ENCODE assay signal across 22 cellular contexts in genomic region chr3:112569265-112569664, GRCh38. TPM values are rescaled to one million over a fixed set of nuclear protein-coding genes. Genes with fewer than 3 reads are reported as not detected.
DNase-seq lines count a peak whose midpoint lies in the region; ATAC-seq and TF ChIP-seq lines count a peak whose summit lies in the region.
"Had no signal": no experiment of that assay in that cellular context is flagged by ENCODE, and none has a peak within 500 bp of the region (broad histone marks: within the 10 kb centered on the region; RNA-seq: fewer than 3 reads in every experiment).

No MANE protein-coding gene starts in this region.

- intact Hi-C loops in spleen (cut with DNase I; ENCODE audit: low total_unique reads): no loop called here
- intact Hi-C loops in Caco-2 (cut with micrococcal nuclease; ENCODE audit: unreplicated experiment): no loop called here

- H3K27me3 ChIP-seq in SK-N-SH (ENCODE audit: insufficient read depth) (no peaks in the 10 kb centered on the region), Karpas-422 (ENCODE audit: low read length) (no peaks in the 10 kb centered on the region), spleen (replicated peaks in 1 of 7) (no peaks in the 10 kb centered on the region), Caco-2 (replicated peaks; ENCODE audit: control insufficient read depth, insufficient read depth, low read length) (no peaks in the 10 kb centered on the region)
- H3K27me3 ChIP-seq: MG63 had no signal

- no peak overlapping the region for H3K4me3 Mint-ChIP-seq in Caco-2 (ENCODE audit: unreplicated experiment)
- H3K4me3 Mint-ChIP-seq: IgD-negative memory B cell had no signal

- no peaks in the 10 kb centered on the region; the same call in 1 of the 2 replicates for H3K79me2 ChIP-seq in SK-N-SH (ENCODE audit: insufficient read depth)
- H3K79me2 ChIP-seq in Karpas-422 (ENCODE audit: low read length): peaks cover 31% of the 10 kb centered on the region

- DNase-seq in SK-N-SH (no peak), Karpas-422 (no peak), choroid plexus epithelial cell (ENCODE audit: low read depth) (peak; percentile 31), spleen (no peak), Caco-2 (no peak), SKM-1 treated with dmso at 0.1 percent for 144 hours (lab: John Stamatoyannopoulos, UW; ENCODE audit: unreplicated experiment) (no peak)
- DNase-seq: DMS79, MG63, NCI-H1417, NCI-H1694 treated with DMSO at 0.1 percent for 48 hours, NCI-H2081 treated with DMSO at 0.1 percent for 48 hours, NCI-H2171 treated with DMSO at 0.1 percent for 48 hours, NCI-H524 treated with DMSO at 0.1 percent for 48 hours, NCI-H82, SHP77 treated with DMSO at 0.1 percent for 48 hours had no signal

- no peak overlapping the region for H3K27ac Mint-ChIP-seq in Caco-2 (ENCODE audit: unreplicated experiment)
- H3K27ac Mint-ChIP-seq: IgD-negative memory B cell had no signal

- no TSS peak for BruUV-seq in Caco-2 (replicated peaks; lab: Mats Ljungman, UMichigan)

- peaks cover 12% of the 10 kb centered on the region for H3K36me3 Mint-ChIP-seq in Caco-2 (ENCODE audit: insufficient read depth, unreplicated experiment)

- ATAC-seq in SK-N-SH treated with all-trans-retinoic acid at 6 μM for 48 hours (peak; percentile 54), HG03521 (IDR thresholded peaks at IDR 0.05; ENCODE audit: unreplicated experiment) (no peak)

- H3K9me2 ChIP-seq in SK-N-SH: no peaks in the 10 kb centered on the region
- H3K9me2 ChIP-seq in Karpas-422 (replicated peaks; ENCODE audit: insufficient read depth, low read length): no peaks in the 10 kb centered on the region

- H3K4me3 ChIP-seq in SK-N-SH (ENCODE audit: low read depth in 2 of 2, low read length in 1 of 2) (no peak overlapping the region), Karpas-422 (ENCODE audit: low read length) (no peak overlapping the region), choroid plexus epithelial cell (ENCODE audit: low read depth, low read length) (no peak overlapping the region), spleen (no peak overlapping the region), Caco-2 (ENCODE audit: low read depth, low read length) (no peak overlapping the region)
- H3K4me3 ChIP-seq: GM23248, MG63 had no signal

- H3K9ac ChIP-seq in SK-N-SH (no peak overlapping the region), Karpas-422 (ENCODE audit: low read length) (no peak overlapping the region)
- H3K9ac ChIP-seq: GM23248 had no signal

- H3F3A ChIP-seq in SK-N-SH (replicated peaks; ENCODE audit: insufficient read depth): peaks cover 6% of the 10 kb centered on the region

- peaks cover 18% of the 10 kb centered on the region for H3K4me1 Mint-ChIP-seq in Caco-2 (ENCODE audit: low read depth, unreplicated experiment)

- POLR2A ChIA-PET in SK-N-SH (lab: Yijun Ruan, JAX) (no interaction called here), Caco-2 (lab: Charles Lee) (no interaction called here)

- H3K36me3 ChIP-seq in SK-N-SH (replicated peaks in 1 of 2; ENCODE audit: control insufficient read depth in 1 of 2, insufficient read depth in 2 of 2, low read length in 1 of 2) (peaks cover 40 to 53% of the 10 kb centered on the region in 2 experiments), Karpas-422 (ENCODE audit: insufficient read depth, low read length) (peaks cover 52% of the 10 kb centered on the region), spleen (peaks cover 0 to 92% (median 27%) of the 10 kb centered on the region in 6 donors), Caco-2 (ENCODE audit: control insufficient read depth, insufficient read depth, low read length) (no peaks in the 10 kb centered on the region)

- TF ChIP-seq CTCF in SK-N-SH (IDR thresholded peaks at IDR 0.05) (no peak), choroid plexus epithelial cell (conservative IDR thresholded peaks at IDR 0.05; ENCODE audit: low read depth, low read length) (no peak), spleen (IDR thresholded peaks at IDR 0.05 in 8 of 11, conservative IDR thresholded peaks at IDR 0.05 in 3 of 11) (no peak), Caco-2 (IDR thresholded peaks at IDR 0.05; ENCODE audit: insufficient read depth in 1 of 2, low read depth in 1 of 2, low read length in 1 of 2, severe bottlenecking in 1 of 2, unreplicated experiment in 1 of 2) (no peak)

- H2AFZ ChIP-seq in SK-N-SH (ENCODE audit: low read depth) (no peak overlapping the region), Karpas-422 (ENCODE audit: low read length) (no peak overlapping the region)
- H2AFZ ChIP-seq: GM23248 had no signal

- H3K4me2 ChIP-seq in SK-N-SH (no peak overlapping the region), Karpas-422 (ENCODE audit: low read depth, low read length, poor library complexity, severe bottlenecking) (peak overlapping the region; percentile 43)

- H3K9me3 ChIP-seq in SK-N-SH: no peaks in the 10 kb centered on the region
- no peaks in the 10 kb centered on the region for H3K9me3 ChIP-seq in Karpas-422 (ENCODE audit: low read length)
- no peaks in the 10 kb centered on the region for H3K9me3 ChIP-seq in spleen
- H3K9me3 ChIP-seq in Caco-2: no peaks in the 10 kb centered on the region
- H3K9me3 ChIP-seq: MG63 had no signal

- no peak for TF ChIP-seq POLR2A in spleen (IDR thresholded peaks at IDR 0.05)

- CTCF ChIA-PET in SK-N-SH (lab: Yijun Ruan, JAX): interaction anchor here (1.6 to 2.1 kb wide), 3 partner anchors 9 to 276 kb away, joined by 4 to 18 read pairs (median 7); partner anchors contain the start of gene SLC9C1
- CTCF ChIA-PET in Caco-2 (lab: Charles Lee): no interaction called here

- no peaks in the 10 kb centered on the region for H3K4me1 ChIP-seq in SK-N-SH (ENCODE audit: control insufficient read depth in 1 of 2, insufficient read depth in 2 of 2, low read depth in 1 of 2, low read length in 1 of 2)
- H3K4me1 ChIP-seq in Karpas-422 (ENCODE audit: low read length): peaks cover 52% of the 10 kb centered on the region
- H3K4me1 ChIP-seq in spleen: peaks cover 0 to 48% (median 16%) of the 10 kb centered on the region in 6 donors
- H3K4me1 ChIP-seq in Caco-2: no peaks in the 10 kb centered on the region

- H3K27me3 Mint-ChIP-seq in Caco-2 (ENCODE audit: insufficient read depth, unreplicated experiment): no peaks in the 10 kb centered on the region
- H3K27me3 Mint-ChIP-seq: IgD-negative memory B cell had no signal

- 38% methylated on average over 1 of the region's 1 CpG for WGBS in SK-N-SH (ENCODE audit: low lambda C conversion rate)
- WGBS in spleen, 5 donors: 11 to 22% (median 18%) methylated on average over 1 of the region's 1 CpG

- H3K27ac ChIP-seq in SK-N-SH (ENCODE audit: low read depth in 2 of 2, low read length in 1 of 2) (no peak overlapping the region), Karpas-422 (ENCODE audit: low read length) (peak overlapping the region; percentile 55), spleen (peak overlapping the region in 5 of 8 donors; percentile 26 to 57 (median 37))
- H3K27ac ChIP-seq: 22Rv1, C4-2B, GM23248, RWPE1 had no signal

- H3K9me3 Mint-ChIP-seq in Caco-2 (ENCODE audit: unreplicated experiment): no peaks in the 10 kb centered on the region

- no peak for TF ChIP-seq RAD21 in SK-N-SH (IDR thresholded peaks at IDR 0.05; ENCODE audit: low read length)

- no peaks in the 10 kb centered on the region for H4K20me1 ChIP-seq in SK-N-SH (ENCODE audit: insufficient read depth)
- H4K20me1 ChIP-seq in Karpas-422 (ENCODE audit: insufficient read depth, low read depth, low read length): no peaks in the 10 kb centered on the region

- no peak for TF ChIP-seq EP300 in SK-N-SH (IDR thresholded peaks at IDR 0.05; ENCODE audit: borderline replicate concordance in 1 of 2, low read depth in 1 of 2, low read length in 1 of 2)

TF ChIP-seq in SK-N-SH treated with all-trans-retinoic acid at 6 μM for 48 hours, 23 proteins besides CTCF, POLR2A, EP300 and RAD21 (continues in another document):
- TF ChIP-seq ARNTL (CRISPR knock-in tag; IDR thresholded peaks at IDR 0.05; ENCODE audit: borderline replicate concordance, low read depth) (no peak), CREB5 (CRISPR knock-in tag; IDR thresholded peaks at IDR 0.05; ENCODE audit: low read depth) (no peak)

TF ChIP-seq in SK-N-SH, 30 proteins besides CTCF, POLR2A, EP300 and RAD21 (continues in another document):
- TF ChIP-seq NRF1 (IDR thresholded peaks at IDR 0.05; ENCODE audit: low read depth, low read length) (no peak), PBX3 (IDR thresholded peaks at IDR 0.05) (no peak)

RNA-seq across cellular contexts. Expression of gene SLC35A5, which starts 7.4 kb away (rescaled TPM):
- polyA plus RNA-seq in SK-N-SH (2012; rRNA removed) (16.0 and 23.2 TPM in 2 replicates), spleen (10 to 100 TPM in 2 of 3 donors, 1 to 10 TPM in 1; 8.2 to 11.5 (median 11.5) TPM)
- polyA plus RNA-seq in SK-N-SH (2012; cell fraction: cytosol; rRNA removed): 25.6 and 29.9 TPM in 2 replicates
- polyA plus RNA-seq in SK-N-SH (2012; cell fraction: nucleus; rRNA removed): 4.0 and 19.1 TPM in 2 replicates
- 17.1 and 87.4 TPM in 2 replicates for total RNA-seq in Karpas-422 (2014; rRNA removed; shearing (Covaris generic); ENCODE audit: low replicate concordance)
- total RNA-seq in spleen (10 to 100 TPM; 31.1 to 48.0 (median 38.0) TPM), Caco-2 (2022) (18.6 and 19.1 TPM in 2 replicates)

RNA-seq across cellular contexts. Expression of gene ATG3, which starts 7.5 kb away (rescaled TPM):
- polyA plus RNA-seq in SK-N-SH (2012; rRNA removed): 38.8 and 39.7 TPM in 2 replicates
- polyA plus RNA-seq in SK-N-SH (2012; cell fraction: cytosol; rRNA removed): 37.6 and 43.8 TPM in 2 replicates
- polyA plus RNA-seq in SK-N-SH (2012; cell fraction: nucleus; rRNA removed): 14.8 and 18.7 TPM in 2 replicates
- 102 and 127 TPM in 2 replicates for total RNA-seq in Karpas-422 (2014; rRNA removed; shearing (Covaris generic); ENCODE audit: low replicate concordance)
- total RNA-seq in spleen: 10 to 100 TPM; 70.9 to 98.1 (median 81.5) TPM
- 10 to 100 TPM; 35.8 to 58.6 (median 44.4) TPM for polyA plus RNA-seq in spleen
- 50.7 and 52.3 TPM in 2 replicates for total RNA-seq in Caco-2 (2022)

Comparison
In these comparisons a context has a peak if more than half of its experiments do, and no peak if none do; other contexts are left out.
1. H3K27ac ChIP-seq: peak in Karpas-422 (single experiment) and spleen (5 of 8); none in SK-N-SH (0 of 2).